Comparison of ENCODE assay signal across 10 cellular contexts in genomic region chr6:15504040-15504491, GRCh38.
DNase-seq lines count a peak whose midpoint lies in the region; ATAC-seq, FAIRE-seq and TF ChIP-seq lines count a peak whose summit lies in the region.
"Had no signal": no experiment of that assay in that cellular context is flagged by ENCODE, and none has a peak within 500 bp of the region (broad histone marks: within the 10 kb centered on the region; RNA-seq: fewer than 3 reads in every experiment).

No MANE protein-coding gene starts in this region.

- H3K27me3 ChIP-seq in ovary = no peaks in the 10 kb centered on the region

- no peak for TF ChIP-seq EP300 in ovary (IDR thresholded peaks at IDR 0.05)

- TF ChIP-seq CTCF in AG10803 (conservative IDR thresholded peaks at IDR 0.05; ENCODE audit: low read length) (peak; percentile 32), ovary (IDR thresholded peaks at IDR 0.05) (peak in 1 of 3 donors; percentile 11)

- WGBS in ovary, 3 donors = 23 to 26% (median 23%) methylated on average over 12 of the region's 12 CpGs

- ATAC-seq in Right ventricle myocardium inferior (peak; percentile 78), HG02885 (IDR thresholded peaks at IDR 0.05; ENCODE audit: poor library complexity, unreplicated experiment) (no peak), HG02610 (IDR thresholded peaks at IDR 0.05; ENCODE audit: unreplicated experiment) (no peak)

- in situ Hi-C loops in SK-MEL-5 (cut with HindIII; ENCODE audit: low pct_unique_long_range_greater_than_20kb, low sequenced_read_pairs) = no loop called here

- H3K36me3 ChIP-seq in ovary = no peaks in the 10 kb centered on the region

- no peak for FAIRE-seq in H54 (lab: Jason Lieb, UNC)
- FAIRE-seq: bronchial epithelial cell had no signal

- no peaks in the 10 kb centered on the region for H3K9me3 ChIP-seq in ovary

- H3K4me1 ChIP-seq in ovary (ENCODE audit: insufficient read depth) = peaks cover 19% of the 10 kb centered on the region

- intact Hi-C loops in Right ventricle myocardium inferior (cut with DNase I) = loop anchor here (2.0 to 5.0 kb wide), 2 partner anchors 119 to 622 kb away; no protein-coding TSS in a partner anchor
- intact Hi-C loops in ovary (cut with DNase I) = loop anchor here in 1 of 4 donors (10.0 kb wide), 1 partner anchor 249 kb away; no protein-coding TSS in a partner anchor

- peak; percentile 33 for DNase-seq in AG10803 (ENCODE audit: low read depth)
- peak; percentile 47 for DNase-seq in SK-MEL-5 (ENCODE audit: low read depth, low spot score)
- no peak for DNase-seq in Right ventricle myocardium inferior (ENCODE audit: missing footprints)
- peak in 4 of 5 donors; percentile 50 to 73 (median 56) for DNase-seq in ovary
- no peak for DNase-seq in kidney glomerular epithelial cell (lab: John Stamatoyannopoulos, UW)
- no peak for DNase-seq in H54 (ENCODE audit: insufficient read length, low spot score)
- DNase-seq: stimulated activated CD8-positive, alpha-beta memory T cell treated with anti-CD3 and anti-CD28 coated beads, Interleukin-4, amount 100 ng/mL, for 48 hours had no signal

- H3K4me3 ChIP-seq in AG10803 (ENCODE audit: low read length) (no peak overlapping the region; the same call in 1 of the 2 replicates), ovary (no peak overlapping the region)

- TF ChIP-seq POLR2A in ovary (IDR thresholded peaks at IDR 0.05) (no peak), H54 (IDR thresholded peaks at IDR 0.05; ENCODE audit: low read depth, low read length) (no peak)

- H3K27ac ChIP-seq in ovary = peak overlapping the region; percentile 0 to 49

Comparison
In these comparisons a context has a peak if more than half of its experiments do, and no peak if none do; other contexts are left out.
1. DNase-seq: peak in AG10803 (single experiment), SK-MEL-5 (single experiment) and ovary (4 of 5); none in Right ventricle myocardium inferior (single experiment), kidney glomerular epithelial cell (single experiment) and H54 (single experiment).